Comparison of ENCODE assay signal across 19 cellular contexts in genomic region chr15:46955576-46955975, GRCh38.
DNase-seq lines count a peak whose midpoint lies in the region; ATAC-seq, FAIRE-seq and TF ChIP-seq lines count a peak whose summit lies in the region.
"Had no signal": no experiment of that assay in that cellular context is flagged by ENCODE, and none has a peak within 500 bp of the region (broad histone marks: within the 10 kb centered on the region; RNA-seq: fewer than 3 reads in every experiment).

No MANE protein-coding gene starts in this region.

- TF ChIP-seq CTCF in NB4 (IDR thresholded peaks at IDR 0.05; ENCODE audit: low read depth, low read length), result no peak
- no peak for TF ChIP-seq CTCF in H1 (IDR thresholded peaks at IDR 0.05; ENCODE audit: control extremely low read depth in 1 of 3, insufficient read depth in 1 of 3, low read depth in 1 of 3, low read length in 3 of 3)
- TF ChIP-seq CTCF in smooth muscle cell (IDR thresholded peaks at IDR 0.05; ENCODE audit: borderline replicate concordance, insufficient read depth, poor library complexity, severe bottlenecking), result no peak

- no peak overlapping the region for H4K8ac ChIP-seq in H1 (ENCODE audit: extremely low read depth, insufficient read depth, low read length)

- no peak for ATAC-seq in activated naive CD4-positive, alpha-beta T cell treated with anti-CD3 and anti-CD28 coated beads, Interleukin-2, amount 50 U/mL, for 72 hours

- H3K36me3 Mint-ChIP-seq in activated naive CD4-positive, alpha-beta T cell treated with anti-CD3 and anti-CD28 coated beads, Interleukin-2, amount 50 U/mL, for 72 hours, result no peaks in the 10 kb centered on the region
- H3K36me3 Mint-ChIP-seq: CD4-positive, alpha-beta memory T cell; IgD-negative memory B cell had no signal

- H3K9ac ChIP-seq in H1 (replicated peaks in 1 of 4; ENCODE audit: extremely low read depth in 1 of 4, low read depth in 3 of 4, low read length in 3 of 4) (no peak overlapping the region), smooth muscle cell (ENCODE audit: low read depth) (no peak overlapping the region)

- H3K79me2 ChIP-seq in H1 (ENCODE audit: control insufficient read depth in 1 of 2, insufficient read depth in 2 of 2, low read length in 2 of 2), result no peaks in the 10 kb centered on the region
- H3K79me2 ChIP-seq in smooth muscle cell (ENCODE audit: low read depth), result no peaks in the 10 kb centered on the region

- H2BK15ac ChIP-seq in H1 (ENCODE audit: low read length), result no peak overlapping the region

- H3K4me1 ChIP-seq in H1 (replicated peaks in 1 of 4; ENCODE audit: control insufficient read depth in 3 of 4, insufficient read depth in 4 of 4, low read length in 3 of 4) (no peaks in the 10 kb centered on the region), smooth muscle cell (ENCODE audit: low read depth) (no peaks in the 10 kb centered on the region)

- H2AFZ ChIP-seq in H1 (ENCODE audit: low read length) (peak overlapping the region; percentile 35; the same call in 1 of the 2 replicates), smooth muscle cell (ENCODE audit: low read depth) (peak overlapping the region; percentile 46)

- H2BK5ac ChIP-seq in H1 (ENCODE audit: low read depth, low read length), result no peak overlapping the region

- H3F3A ChIP-seq in smooth muscle cell (ENCODE audit: low read depth), result no peaks in the 10 kb centered on the region

- H3K23ac ChIP-seq in H1 (ENCODE audit: insufficient read length), result no peak overlapping the region

- no peaks in the 10 kb centered on the region for H3K79me1 ChIP-seq in H1 (ENCODE audit: low read depth, low read length)

- POLR2A ChIA-PET in H1 (lab: Charles Lee; ENCODE audit: partially characterized antibody), result no interaction called here

- TF ChIP-seq POLR2A in NB4 (IDR thresholded peaks at IDR 0.05; ENCODE audit: extremely low read depth, insufficient read length) (no peak), H1 (IDR thresholded peaks at IDR 0.05; ENCODE audit: control extremely low read depth in 1 of 2, low read depth in 2 of 2, low read length in 2 of 2) (no peak)

- no peak overlapping the region for H2BK120ac ChIP-seq in H1 (replicated peaks; ENCODE audit: low read depth, low read length)

- H3K36me3 ChIP-seq in H1 (ENCODE audit: control insufficient read depth in 2 of 4, insufficient read depth in 4 of 4, low read length in 3 of 4) (no peaks in the 10 kb centered on the region), smooth muscle cell (ENCODE audit: low read depth) (no peaks in the 10 kb centered on the region)

- H3K18ac ChIP-seq in H1 (ENCODE audit: extremely low read depth, low read length), result no peak overlapping the region

- no peak for TF ChIP-seq EP300 in H1 (IDR thresholded peaks at IDR 0.05; ENCODE audit: borderline replicate concordance in 1 of 2, low read depth in 2 of 2, low read length in 2 of 2)

- H3K4ac ChIP-seq in H1 (replicated peaks; ENCODE audit: insufficient read length, low read depth, low read length), result no peak overlapping the region

- no peak for TF ChIP-seq RAD21 in H1 (IDR thresholded peaks at IDR 0.05 in 1 of 2, conservative IDR thresholded peaks at IDR 0.05 in 1 of 2; ENCODE audit: low read depth in 2 of 2, low read length in 2 of 2)

- H3K27me3 ChIP-seq in H1 (replicated peaks in 1 of 4; ENCODE audit: control insufficient read depth in 3 of 4, extremely low read depth in 1 of 4, insufficient read depth in 3 of 4, low read length in 3 of 4) (no peaks in the 10 kb centered on the region), smooth muscle cell (ENCODE audit: low read depth) (no peaks in the 10 kb centered on the region)

- H3K56ac ChIP-seq in H1 (replicated peaks; ENCODE audit: insufficient read length, low read depth, low read length), result no peak overlapping the region

- H3K23me2 ChIP-seq in H1 (ENCODE audit: low read depth, low read length), result no peaks in the 10 kb centered on the region; the same call in 1 of the 2 replicates

- no peak overlapping the region for H3K27ac Mint-ChIP-seq in activated naive CD4-positive, alpha-beta T cell treated with anti-CD3 and anti-CD28 coated beads, Interleukin-2, amount 50 U/mL, for 72 hours
- H3K27ac Mint-ChIP-seq: CD4-positive, alpha-beta memory T cell; H9; IgD-negative memory B cell had no signal

- H3K14ac ChIP-seq in H1 (ENCODE audit: insufficient read length), result no peak overlapping the region

- DNase-seq in DMS153 treated with DMSO at 0.1 percent for 48 hours (lab: John Stamatoyannopoulos, UW; ENCODE audit: unreplicated experiment), result peak; percentile 0
- peak; percentile 1 for DNase-seq in NB4 (ENCODE audit: low read depth)
- DNase-seq in H1 (ENCODE audit: low read depth in 1 of 2, low spot score in 2 of 2), result no peak
- DNase-seq in smooth muscle cell (lab: John Stamatoyannopoulos, UW; ENCODE audit: unreplicated experiment), result no peak
- DNase-seq in AG08395 (ENCODE audit: low spot score), result no peak
- DNase-seq in activated naive CD4-positive, alpha-beta T cell treated with anti-CD3 and anti-CD28 coated beads, Interleukin-2, amount 50 U/mL, for 72 hours (ENCODE audit: low spot score in 2 of 2), result no peak
- DNase-seq in activated gamma-delta T cell (lab: John Stamatoyannopoulos, UW), result no peak
- DNase-seq: ACHN; AML-193; Calu3; CD4-positive, alpha-beta memory T cell; GDM1; GOT3; H9; KBM-7 had no signal

- no peak overlapping the region for H4K91ac ChIP-seq in H1 (replicated peaks; ENCODE audit: insufficient read length, low read length)

- H3K4me2 ChIP-seq in H1 (ENCODE audit: insufficient read depth in 1 of 2, low read depth in 2 of 2, low read length in 2 of 2) (no peak overlapping the region), smooth muscle cell (no peak overlapping the region)

- no peak overlapping the region for H2AK5ac ChIP-seq in H1 (ENCODE audit: low read depth, low read length)

- H3K27ac ChIP-seq in H1 (ENCODE audit: low read depth, low read length) (no peak overlapping the region), smooth muscle cell (ENCODE audit: low read depth) (no peak overlapping the region)
- H3K27ac ChIP-seq: C4-2B had no signal

- 92% methylated on average over 3 of the region's 3 CpGs; no CpG with 5 or more reads in 1 of the 2 experiments for WGBS in H1 (ENCODE audit: extremely low coverage in 1 of 2, insufficient coverage in 1 of 2, insufficient read length in 1 of 2, insufficient replicate concordance in 2 of 2, low coverage in 1 of 2, low lambda C conversion rate in 2 of 2, missing lambda C conversion rate in 1 of 2), 2 experiments
- 64% methylated on average over 3 of the region's 3 CpGs for WGBS in smooth muscle cell (ENCODE audit: low lambda C conversion rate)

- no peak overlapping the region for H4K5ac ChIP-seq in H1 (ENCODE audit: insufficient read length, low read depth, low read length)

- FAIRE-seq in H1 (lab: Jason Lieb, UNC), result peak; percentile 28
- FAIRE-seq: A204.1, HTR-8/SVneo had no signal

- no peak overlapping the region for H3K4me3 ChIP-seq in NB4 (ENCODE audit: low read depth, low read length)
- H3K4me3 ChIP-seq in H1 (ENCODE audit: extremely low read depth in 1 of 4, insufficient read depth in 2 of 4, low read depth in 3 of 4, low read length in 4 of 4), result no peak overlapping the region
- no peak overlapping the region for H3K4me3 ChIP-seq in smooth muscle cell

- H4K20me1 ChIP-seq in H1 (replicated peaks in 1 of 2; ENCODE audit: control insufficient read depth in 1 of 2, insufficient read depth in 2 of 2, low read length in 2 of 2), result no peaks in the 10 kb centered on the region
- no peaks in the 10 kb centered on the region for H4K20me1 ChIP-seq in smooth muscle cell (ENCODE audit: low read depth)

- CTCF ChIA-PET in H1 (lab: Charles Lee; ENCODE audit: partially characterized antibody), result no interaction called here

- H2BK20ac ChIP-seq in H1 (ENCODE audit: low read length), result no peak overlapping the region

- no peak overlapping the region for H2BK12ac ChIP-seq in H1 (ENCODE audit: low read depth, low read length)

- peaks cover 4 to 14% of the 10 kb centered on the region in 2 donors for H3K9me3 Mint-ChIP-seq in activated naive CD4-positive, alpha-beta T cell treated with anti-CD3 and anti-CD28 coated beads, Interleukin-2, amount 50 U/mL, for 72 hours
- H3K9me3 Mint-ChIP-seq: H9 had no signal

- no peaks in the 10 kb centered on the region for H3K9me3 ChIP-seq in H1 (ENCODE audit: insufficient read depth in 2 of 2, low read depth in 1 of 2, low read length in 1 of 2)
- no peaks in the 10 kb centered on the region for H3K9me3 ChIP-seq in smooth muscle cell (replicated peaks; ENCODE audit: low read depth)

TF ChIP-seq in H1, 55 proteins besides CTCF, POLR2A, EP300 and RAD21:
- TF ChIP-seq HDAC2 (IDR thresholded peaks at IDR 0.05; ENCODE audit: borderline replicate concordance in 1 of 2, low read depth in 2 of 2, low read length in 2 of 2) (no peak), GABPA (IDR thresholded peaks at IDR 0.05; ENCODE audit: borderline replicate concordance, insufficient read depth, low read length) (no peak), CEBPB (IDR thresholded peaks at IDR 0.05; ENCODE audit: low read depth, low read length) (peak; percentile 53; the same call in 1 of the 2 replicates), RXRA (IDR thresholded peaks at IDR 0.05; ENCODE audit: insufficient read depth, low read depth, low read length) (no peak)
TF ChIP-seq in H1: peak in this region for 1.

Comparison
In these comparisons a context has a peak if more than half of its experiments do, and no peak if none do; other contexts are left out.
1. DNase-seq: peak in DMS153 treated with DMSO at 0.1 percent for 48 hours (single experiment) and NB4 (single experiment); none in H1 (0 of 2), smooth muscle cell (single experiment), AG08395 (single experiment), activated naive CD4-positive, alpha-beta T cell treated with anti-CD3 and anti-CD28 coated beads, Interleukin-2, amount 50 U/mL, for 72 hours (0 of 2) and activated gamma-delta T cell (single experiment).